8 cellular contexts compared by ENCODE assay signal in the genomic region with DNA sequence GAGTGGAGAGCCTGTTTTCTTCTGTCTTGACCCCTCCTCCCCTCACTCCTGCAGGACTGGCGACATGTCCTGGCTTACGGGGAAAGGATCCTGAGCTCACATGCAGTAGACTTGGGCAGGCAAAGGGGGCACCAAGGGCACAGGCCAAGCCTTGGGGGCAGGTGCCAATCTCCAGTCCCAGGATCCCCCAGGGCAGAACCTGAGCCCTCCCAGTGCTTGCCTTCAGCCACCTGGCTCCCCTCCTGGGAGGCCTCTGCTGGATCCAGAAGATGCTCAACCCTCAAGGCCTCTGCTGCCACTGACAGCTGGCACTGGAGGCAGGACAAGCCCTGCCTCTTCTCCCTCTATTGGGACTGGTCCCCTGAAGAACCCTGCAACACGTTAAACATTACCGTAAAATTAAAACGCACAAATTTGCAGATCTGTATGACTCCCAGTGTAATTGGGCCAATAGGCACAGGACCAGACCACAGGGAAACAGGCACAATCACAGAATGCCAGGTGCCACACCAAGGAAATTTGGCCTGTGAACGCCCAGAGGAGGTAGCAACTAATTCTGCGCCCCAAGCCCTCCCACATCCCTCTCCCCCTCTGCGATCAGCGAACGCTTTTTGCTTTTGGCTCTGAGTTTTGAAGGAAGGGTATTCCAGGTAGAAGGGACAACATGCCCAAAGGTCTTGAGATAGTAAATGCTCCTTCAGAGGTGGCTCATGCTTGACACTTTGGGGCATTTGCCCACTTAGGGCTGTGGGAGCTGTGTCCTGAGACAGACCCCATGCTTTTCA. TPM values are rescaled to one million over a fixed set of nuclear protein-coding genes. Genes with fewer than 3 reads are reported as not detected.
DNase-seq lines count a peak whose midpoint lies in the region; ATAC-seq and TF ChIP-seq lines count a peak whose summit lies in the region.

No MANE protein-coding gene starts in this region.

- WGBS in endodermal cell (ENCODE audit: insufficient coverage in 1 of 2, insufficient read length in 1 of 2), 2 experiments: 70 to 83% methylated on average over 4 to 10 of the region's 10 CpGs

- DNase-seq in CD8-positive, alpha-beta memory T cell: no peak
- DNase-seq in endodermal cell: no peak
- no peak for DNase-seq in NCI-H2029 treated with DMSO at 0.1 percent for 48 hours (lab: John Stamatoyannopoulos, UW)
- DNase-seq in omental fat pad (ENCODE audit: low spot score): no peak
- DNase-seq in stimulated activated CD4-positive, alpha-beta T cell treated with anti-CD3 and anti-CD28 coated beads, Interleukin-4, amount 100 ng/mL, for 4 hours: no peak

- no peaks in the 10 kb centered on the region for H3K27me3 Mint-ChIP-seq in CD8-positive, alpha-beta memory T cell
- H3K27me3 Mint-ChIP-seq in endodermal cell (ENCODE audit: insufficient read depth): peaks cover 38% of the 10 kb centered on the region

- ATAC-seq in omental fat pad (ENCODE audit: low FRiP score): no peak
- no peak for ATAC-seq in GM18870 (IDR thresholded peaks at IDR 0.05; ENCODE audit: unreplicated experiment)

- CTCF ChIA-PET in CD8-positive, alpha-beta memory T cell (lab: Charles Lee): interaction anchor here (0.9 to 2.0 kb wide), 5 partner anchors 9 to 261 kb away, joined by 3 to 5 read pairs (median 3); no protein-coding TSS in a partner anchor

- peak overlapping the region; percentile 98 for H3K9ac ChIP-seq in OCI-LY3 (ENCODE audit: low read length)
- H3K9ac ChIP-seq in endodermal cell (ENCODE audit: extremely low read depth, low read length, poor library complexity, severe bottlenecking): peak overlapping the region; percentile 67

- H3K79me2 ChIP-seq in OCI-LY3 (ENCODE audit: low read length): peaks cover 20% of the 10 kb centered on the region

- peaks cover 25% of the 10 kb centered on the region for H3K4me1 ChIP-seq in CD8-positive, alpha-beta memory T cell (ENCODE audit: insufficient read depth, low read length)
- H3K4me1 ChIP-seq in OCI-LY3 (ENCODE audit: low read length) (peaks cover 16% of the 10 kb centered on the region), endodermal cell (ENCODE audit: control insufficient read depth, insufficient read depth, low read length) (no peaks in the 10 kb centered on the region), neutrophil (ENCODE audit: control insufficient read depth in 1 of 2, insufficient read depth in 1 of 2, low read depth in 1 of 2, low read length in 1 of 2) (peaks cover 27 to 29% of the 10 kb centered on the region in 2 experiments)

- H3K4me3 Mint-ChIP-seq in CD8-positive, alpha-beta memory T cell: peak overlapping the region; percentile 86 to 96 (median 94)
- H3K4me3 Mint-ChIP-seq in endodermal cell: peak overlapping the region; percentile 92

- H3K36me3 Mint-ChIP-seq in CD8-positive, alpha-beta memory T cell: peaks cover 0 to 27% (median 0%) of the 10 kb centered on the region in 3 donors
- H3K36me3 Mint-ChIP-seq in endodermal cell (ENCODE audit: low read depth): peaks cover 10% of the 10 kb centered on the region

- H3K27ac Mint-ChIP-seq in CD8-positive, alpha-beta memory T cell: peak overlapping the region; percentile 85 to 98 (median 92)
- peak overlapping the region; percentile 75 for H3K27ac Mint-ChIP-seq in endodermal cell

- peak overlapping the region; percentile 97 for H3K4me2 ChIP-seq in OCI-LY3 (ENCODE audit: low read length)

- peak overlapping the region; percentile 58; the same call in 1 of the 2 replicates for H2AFZ ChIP-seq in OCI-LY3 (ENCODE audit: low read depth, low read length)

- peak overlapping the region; percentile 93 for H3K27ac ChIP-seq in CD8-positive, alpha-beta memory T cell (ENCODE audit: low read depth, low read length)
- H3K27ac ChIP-seq in OCI-LY3 (ENCODE audit: low read length): peak overlapping the region; percentile 62
- H3K27ac ChIP-seq in endodermal cell (ENCODE audit: low read depth, low read length): peak overlapping the region; percentile 76
- H3K27ac ChIP-seq in neutrophil: peak overlapping the region; percentile 76

- H3K9me3 ChIP-seq in CD8-positive, alpha-beta memory T cell (ENCODE audit: low read length): peaks cover 9% of the 10 kb centered on the region
- H3K9me3 ChIP-seq in OCI-LY3 (ENCODE audit: insufficient read depth, low read length) (no peaks in the 10 kb centered on the region), endodermal cell (ENCODE audit: control insufficient read depth, low read length) (peaks cover 11% of the 10 kb centered on the region), neutrophil (no peaks in the 10 kb centered on the region)

- no peaks in the 10 kb centered on the region for H4K20me1 ChIP-seq in OCI-LY3 (ENCODE audit: insufficient read depth, low read length)

- POLR2A ChIA-PET in CD8-positive, alpha-beta memory T cell (lab: Charles Lee): interaction anchor here (1.5 to 1.8 kb wide), 2 partner anchors 18 to 21 kb away, joined by 7 to 9 read pairs; partner anchors contain the start of gene THAP7

- H3K36me3 ChIP-seq in CD8-positive, alpha-beta memory T cell (ENCODE audit: insufficient read depth, low read length): peaks cover 10% of the 10 kb centered on the region
- peaks cover 15% of the 10 kb centered on the region for H3K36me3 ChIP-seq in OCI-LY3 (replicated peaks; ENCODE audit: low read depth, low read length)
- peaks cover 16% of the 10 kb centered on the region for H3K36me3 ChIP-seq in endodermal cell (ENCODE audit: control insufficient read depth, insufficient read depth, low read length)
- no peaks in the 10 kb centered on the region for H3K36me3 ChIP-seq in neutrophil

- H3K9me3 Mint-ChIP-seq in CD8-positive, alpha-beta memory T cell: no peaks in the 10 kb centered on the region
- H3K9me3 Mint-ChIP-seq in endodermal cell: peaks cover 14% of the 10 kb centered on the region

- TF ChIP-seq CTCF in OCI-LY3 (IDR thresholded peaks at IDR 0.05; ENCODE audit: low read depth, low read length) (no peak), endodermal cell (conservative IDR thresholded peaks at IDR 0.05) (no peak), neutrophil (IDR thresholded peaks at IDR 0.05) (no peak), omental fat pad (IDR thresholded peaks at IDR 0.05) (no peak)

- H3K27me3 ChIP-seq in CD8-positive, alpha-beta memory T cell (ENCODE audit: insufficient read depth, low read length, poor library complexity, severe bottlenecking): peaks cover 2% of the 10 kb centered on the region
- H3K27me3 ChIP-seq in OCI-LY3 (ENCODE audit: low read depth, low read length): no peaks in the 10 kb centered on the region
- peaks cover 16% of the 10 kb centered on the region for H3K27me3 ChIP-seq in endodermal cell (ENCODE audit: control insufficient read depth, insufficient read depth, low read length, poor library complexity, severe bottlenecking)
- H3K27me3 ChIP-seq in neutrophil: peaks cover 9% of the 10 kb centered on the region

- peaks cover 32 to 51% (median 36%) of the 10 kb centered on the region in 3 donors for H3K4me1 Mint-ChIP-seq in CD8-positive, alpha-beta memory T cell
- peaks cover 27% of the 10 kb centered on the region for H3K4me1 Mint-ChIP-seq in endodermal cell

- H3K4me3 ChIP-seq in CD8-positive, alpha-beta memory T cell (ENCODE audit: low read length): peak overlapping the region; percentile 67
- H3K4me3 ChIP-seq in OCI-LY3 (ENCODE audit: low read length) (peak overlapping the region; percentile 96), endodermal cell (ENCODE audit: low read length) (peak overlapping the region; percentile 94), neutrophil (ENCODE audit: low read depth in 1 of 2, low read length in 1 of 2) (peak overlapping the region; percentile 76 to 84)

RNA-seq across cellular contexts. Expression of gene LZTR1, which starts 1.0 kb away (rescaled TPM):
- 10 to 100 TPM; 75.0 to 78.7 TPM for total RNA-seq in CD8-positive, alpha-beta memory T cell
- 17.1 TPM for polyA plus RNA-seq in CD8-positive, alpha-beta memory T cell
- total RNA-seq in endodermal cell: 10 to 100 TPM; 56.5 to 73.2 TPM
- 38.3 TPM for polyA plus RNA-seq in endodermal cell (2013, experiment 1 of 2)
- polyA plus RNA-seq in endodermal cell (2013, experiment 2 of 2): 33.0 TPM
- 10 to 100 TPM; 45.8 to 66.5 (median 56.9) TPM for total RNA-seq in omental fat pad

RNA-seq across cellular contexts. Expression of gene AIFM3, which starts 14.1 kb away (rescaled TPM):
- total RNA-seq in CD8-positive, alpha-beta memory T cell: under 1 TPM; 0.16 to 0.33 TPM
- not detected for polyA plus RNA-seq in CD8-positive, alpha-beta memory T cell
- total RNA-seq in endodermal cell (1 to 10 TPM; 1.8 to 2.7 TPM), omental fat pad (1 to 10 TPM; 1.0 to 2.6 (median 2.0) TPM)
- 0.43 TPM for polyA plus RNA-seq in endodermal cell (2013, experiment 1 of 2)
- 0.70 TPM for polyA plus RNA-seq in endodermal cell (2013, experiment 2 of 2)

RNA-seq across cellular contexts. Expression of gene THAP7, which starts 20.8 kb away (rescaled TPM):
- 10 to 100 TPM; 43.9 TPM for total RNA-seq in CD8-positive, alpha-beta memory T cell
- polyA plus RNA-seq in CD8-positive, alpha-beta memory T cell: 42.8 TPM
- total RNA-seq in endodermal cell (10 to 100 TPM; 16.6 to 19.6 TPM), omental fat pad (10 to 100 TPM; 27.4 to 34.2 (median 32.8) TPM)
- 21.8 TPM for polyA plus RNA-seq in endodermal cell (2013, experiment 1 of 2)
- polyA plus RNA-seq in endodermal cell (2013, experiment 2 of 2): 21.4 TPM

RNA-seq across cellular contexts. Expression of gene P2RX6, which starts 33.8 kb away (rescaled TPM):
- under 1 TPM; 0.24 to 0.35 TPM for total RNA-seq in CD8-positive, alpha-beta memory T cell
- 0.33 TPM for polyA plus RNA-seq in CD8-positive, alpha-beta memory T cell
- 1 to 10 TPM in 1 of 2 donors, under 1 TPM in 1; 0.73 to 1.9 TPM for total RNA-seq in endodermal cell
- 1.4 TPM for polyA plus RNA-seq in endodermal cell (2013, experiment 1 of 2)
- polyA plus RNA-seq in endodermal cell (2013, experiment 2 of 2): 1.3 TPM
- total RNA-seq in omental fat pad: 1 to 10 TPM in 2 of 4 donors, not detected in 2; 1.0 to 1.9 TPM

RNA-seq across cellular contexts. Expression of gene SLC7A4, which starts 51.2 kb away (rescaled TPM):
- total RNA-seq in CD8-positive, alpha-beta memory T cell: under 1 TPM; 0.13 to 0.37 TPM
- polyA plus RNA-seq in CD8-positive, alpha-beta memory T cell: 0.82 TPM
- total RNA-seq in endodermal cell (under 1 TPM; 0.33 to 0.49 TPM), omental fat pad (10 to 100 TPM in 1 of 4 donors, 1 to 10 TPM in 3; 2.2 to 13.0 (median 5.8) TPM)
- polyA plus RNA-seq in endodermal cell (2013, experiment 1 of 2): 0.61 TPM
- 0.50 TPM for polyA plus RNA-seq in endodermal cell (2013, experiment 2 of 2)
